29 cellular contexts compared by ENCODE assay signal in genomic region chr14:27484633-27485032, GRCh38.
"Had no signal": no experiment of that assay in that cellular context is flagged by ENCODE, and none has a peak within 500 bp of the region (broad histone marks: within the 10 kb centered on the region; RNA-seq: fewer than 3 reads in every experiment).

No MANE protein-coding gene starts in this region.

- H3K27me3 Mint-ChIP-seq: stimulated activated memory B cell treated with anti-CD40 and anti-IgM and Interleukin-4, amounts not matched to agents 10 μg/mL and 1 μg/mL and 100 μg/mL, for 72 hours; stimulated activated naive B cell treated with anti-CD40 and anti-IgM and Interleukin-4, amounts not matched to agents 10 μg/mL and 1 μg/mL and 100 μg/mL, for 72 hours; stimulated activated naive CD8-positive, alpha-beta T cell treated with anti-CD3 and anti-CD28 coated beads, Interleukin-15, amount 100 ng/mL, for 72 hours; stimulated activated naive CD8-positive, alpha-beta T cell treated with anti-CD3 and anti-CD28 coated beads, Interleukin-15, Interleukin-2, amounts not matched to agents 100 ng/mL and 50 ng/mL, for 24 hours; type B pancreatic cell had no signal

- DNase-seq: stimulated activated CD4-positive, alpha-beta T cell treated with anti-CD3 and anti-CD28 coated beads, Interleukin-2, amount 100 ng/mL, for 48 hours; stimulated activated CD4-positive, alpha-beta T cell treated with anti-CD3 and anti-CD28 coated beads, Interleukin-4, amount 100 ng/mL, for 1 hour; stimulated activated CD4-positive, alpha-beta T cell treated with anti-CD3 and anti-CD28 coated beads, Interleukin-4, amount 100 ng/mL, for 24 hours; stimulated activated CD4-positive, alpha-beta T cell treated with anti-CD3 and anti-CD28 coated beads, Interleukin-4, amount 100 ng/mL, for 4 hours; stimulated activated CD8-positive, alpha-beta memory T cell treated with anti-CD3 and anti-CD28 coated beads, Interleukin-4, amount 100 ng/mL, for 48 hours; stimulated activated naive B cell treated with anti-CD40 and anti-IgM and Interleukin-4, amounts not matched to agents 10 μg/mL and 1 μg/mL and 100 μg/mL, for 72 hours; stimulated activated naive CD4-positive, alpha-beta T cell; stimulated activated naive CD4-positive, alpha-beta T cell treated with Interleukin-2 at 50 U/mL for 16 hours; stimulated activated naive CD8-positive, alpha-beta T cell treated with anti-CD3 and anti-CD28 coated beads, Interleukin-15, amount 100 ng/mL, for 72 hours; stimulated activated naive CD8-positive, alpha-beta T cell treated with anti-CD3 and anti-CD28 coated beads, Interleukin-15, Interleukin-2, amounts not matched to agents 100 U/mL and 50 U/mL, for 24 hours; stomach; substantia nigra; testis; thyroid gland; tibial artery; transverse colon; trophoblast cell; upper lobe of left lung; upper lobe of right lung; uterus had no signal

- H3K4me3 Mint-ChIP-seq: stimulated activated effector memory CD8-positive, alpha-beta T cell treated with anti-CD3 and anti-CD28 coated beads, Interleukin-12 subunit alpha, Interleukin-12 subunit beta, amount 100 ng/mL, for 72 hours; stimulated activated memory B cell treated with anti-CD40 and anti-IgM and Interleukin-4, amounts not matched to agents 10 μg/mL and 1 μg/mL and 100 μg/mL, for 72 hours; stimulated activated naive B cell treated with anti-CD40 and anti-IgM and Interleukin-4, amounts not matched to agents 10 μg/mL and 1 μg/mL and 100 μg/mL, for 72 hours; stimulated activated naive CD8-positive, alpha-beta T cell treated with anti-CD3 and anti-CD28 coated beads, Interleukin-15, amount 100 ng/mL, for 72 hours; stimulated activated naive CD8-positive, alpha-beta T cell treated with anti-CD3 and anti-CD28 coated beads, Interleukin-15, Interleukin-2, amounts not matched to agents 100 ng/mL and 50 ng/mL, for 24 hours; type B pancreatic cell had no signal

- H3K4me3 ChIP-seq: stomach, suprapubic skin, testis, thoracic aorta, thyroid gland, tibial artery, tibial nerve, transverse colon, upper lobe of left lung, upper lobe of right lung, uterus, vagina had no signal

- H3K27ac ChIP-seq: stomach, suprapubic skin, testis, thoracic aorta, thyroid gland, tibial artery, tibial nerve, transverse colon, upper lobe of left lung, upper lobe of right lung, uterus, vagina had no signal

- H3K4me1 Mint-ChIP-seq: stimulated activated effector memory CD8-positive, alpha-beta T cell treated with anti-CD3 and anti-CD28 coated beads, Interleukin-12 subunit alpha, Interleukin-12 subunit beta, amount 100 ng/mL, for 72 hours; stimulated activated memory B cell treated with anti-CD40 and anti-IgM and Interleukin-4, amounts not matched to agents 10 μg/mL and 1 μg/mL and 100 μg/mL, for 72 hours; stimulated activated naive B cell treated with anti-CD40 and anti-IgM and Interleukin-4, amounts not matched to agents 10 μg/mL and 1 μg/mL and 100 μg/mL, for 72 hours; stimulated activated naive CD8-positive, alpha-beta T cell treated with anti-CD3 and anti-CD28 coated beads, Interleukin-15, amount 100 ng/mL, for 72 hours had no signal

- H3K27ac Mint-ChIP-seq: stimulated activated effector memory CD8-positive, alpha-beta T cell treated with anti-CD3 and anti-CD28 coated beads, Interleukin-12 subunit alpha, Interleukin-12 subunit beta, amount 100 ng/mL, for 72 hours; stimulated activated memory B cell treated with anti-CD40 and anti-IgM and Interleukin-4, amounts not matched to agents 10 μg/mL and 1 μg/mL and 100 μg/mL, for 72 hours; stimulated activated naive B cell treated with anti-CD40 and anti-IgM and Interleukin-4, amounts not matched to agents 10 μg/mL and 1 μg/mL and 100 μg/mL, for 72 hours; stimulated activated naive CD8-positive, alpha-beta T cell treated with anti-CD3 and anti-CD28 coated beads, Interleukin-15, amount 100 ng/mL, for 72 hours; stimulated activated naive CD8-positive, alpha-beta T cell treated with anti-CD3 and anti-CD28 coated beads, Interleukin-15, Interleukin-2, amounts not matched to agents 100 ng/mL and 50 ng/mL, for 24 hours; type B pancreatic cell had no signal

- H3K9me3 ChIP-seq: suprapubic skin, testis, thoracic aorta, thyroid gland, tibial artery, tibial nerve, transverse colon, upper lobe of left lung, upper lobe of right lung, uterus, vagina had no signal

- ATAC-seq: stimulated activated effector memory CD8-positive, alpha-beta T cell treated with anti-CD3 and anti-CD28 coated beads, Interleukin-12 subunit alpha, Interleukin-12 subunit beta, amount 100 ng/mL, for 72 hours; stimulated activated memory B cell treated with anti-CD40 and anti-IgM and Interleukin-4, amounts not matched to agents 10 μg/mL and 1 μg/mL and 100 μg/mL, for 72 hours; stimulated activated naive B cell treated with anti-CD40 and anti-IgM and Interleukin-4, amounts not matched to agents 10 μg/mL and 1 μg/mL and 100 μg/mL, for 72 hours; stimulated activated naive CD8-positive, alpha-beta T cell treated with anti-CD3 and anti-CD28 coated beads, Interleukin-15, amount 100 ng/mL, for 72 hours; stimulated activated naive CD8-positive, alpha-beta T cell treated with anti-CD3 and anti-CD28 coated beads, Interleukin-15, Interleukin-2, amounts not matched to agents 100 U/mL and 50 U/mL, for 24 hours; upper lobe of right lung had no signal

- H3K4me1 ChIP-seq: stomach, suprapubic skin, testis, thyroid gland, tibial artery, tibial nerve, transverse colon, upper lobe of left lung, upper lobe of right lung, uterus, vagina had no signal

- H3K36me3 ChIP-seq: stomach, suprapubic skin, thoracic aorta, thyroid gland, tibial artery, tibial nerve, transverse colon, upper lobe of left lung, upper lobe of right lung, uterus, vagina had no signal

- FAIRE-seq: urothelium cell line had no signal

- H3K36me3 Mint-ChIP-seq: stimulated activated effector memory CD8-positive, alpha-beta T cell treated with anti-CD3 and anti-CD28 coated beads, Interleukin-12 subunit alpha, Interleukin-12 subunit beta, amount 100 ng/mL, for 72 hours; stimulated activated memory B cell treated with anti-CD40 and anti-IgM and Interleukin-4, amounts not matched to agents 10 μg/mL and 1 μg/mL and 100 μg/mL, for 72 hours; stimulated activated naive B cell treated with anti-CD40 and anti-IgM and Interleukin-4, amounts not matched to agents 10 μg/mL and 1 μg/mL and 100 μg/mL, for 72 hours; type B pancreatic cell had no signal

- H3K27me3 ChIP-seq: stomach, suprapubic skin, testis, thyroid gland, tibial artery, tibial nerve, transverse colon, upper lobe of left lung, upper lobe of right lung, uterus, vagina had no signal

- H3K9me3 Mint-ChIP-seq: stimulated activated memory B cell treated with anti-CD40 and anti-IgM and Interleukin-4, amounts not matched to agents 10 μg/mL and 1 μg/mL and 100 μg/mL, for 72 hours; stimulated activated naive B cell treated with anti-CD40 and anti-IgM and Interleukin-4, amounts not matched to agents 10 μg/mL and 1 μg/mL and 100 μg/mL, for 72 hours; stimulated activated naive CD8-positive, alpha-beta T cell treated with anti-CD3 and anti-CD28 coated beads, Interleukin-15, Interleukin-2, amounts not matched to agents 100 ng/mL and 50 ng/mL, for 24 hours; type B pancreatic cell had no signal
